In the genomic region with DNA sequence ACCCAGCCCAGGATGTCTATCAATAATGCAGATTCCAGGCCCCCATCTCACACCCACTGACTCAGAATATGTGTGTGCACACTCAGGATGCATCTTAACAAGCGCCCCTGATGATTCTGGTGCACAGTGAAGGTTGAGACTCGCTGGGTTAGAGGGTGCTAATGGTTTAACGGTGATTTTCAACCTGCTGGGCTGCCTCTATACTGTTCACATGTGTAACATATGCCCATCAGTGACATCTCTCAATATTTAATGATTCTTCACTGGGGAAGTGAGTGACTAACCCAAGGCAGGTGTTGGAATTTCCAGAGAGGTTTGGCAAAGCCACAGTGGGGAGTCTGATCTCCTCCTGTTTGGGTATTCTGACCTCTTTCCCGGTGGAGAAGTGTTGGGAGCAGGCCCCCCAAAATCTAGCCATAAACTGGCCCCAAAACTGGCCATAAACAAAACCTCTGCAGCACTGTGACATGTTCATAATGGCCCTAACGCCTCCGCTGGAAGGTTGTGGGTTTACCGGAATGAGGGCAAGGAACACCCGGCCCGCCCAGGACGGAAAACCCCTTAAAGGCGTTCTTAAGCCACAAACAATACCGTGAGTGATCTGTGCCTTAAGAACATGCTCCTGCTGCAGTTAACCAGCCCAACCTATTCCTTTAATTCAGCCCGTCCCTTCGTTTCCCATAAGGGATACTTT, we compare ENCODE assay signal across 19 cellular contexts. TPM values are rescaled to one million over a fixed set of nuclear protein-coding genes. Genes with fewer than 3 reads are reported as not detected.
DNase-seq lines count a peak whose midpoint lies in the region; ATAC-seq and TF ChIP-seq lines count a peak whose summit lies in the region.
"Had no signal": no experiment of that assay in that cellular context is flagged by ENCODE, and none has a peak within 500 bp of the region (broad histone marks: within the 10 kb centered on the region; RNA-seq: fewer than 3 reads in every experiment).

No MANE protein-coding gene starts in this region.

- H3K9me3 ChIP-seq in CD4-positive, alpha-beta T cell (ENCODE audit: control insufficient read depth, low read length): no peaks in the 10 kb centered on the region
- H3K9me3 ChIP-seq: HAP-1, right lobe of liver had no signal

- peaks cover 6% of the 10 kb centered on the region for H3K4me1 Mint-ChIP-seq in activated naive CD4-positive, alpha-beta T cell treated with anti-CD3 and anti-CD28 coated beads for 36 hours (ENCODE audit: low read depth)
- H3K4me1 Mint-ChIP-seq in activated T-cell treated with anti-CD3 and anti-CD28 coated beads, Interleukin-2, amount 50 U/mL, for 4 hours (ENCODE audit: low read depth): peaks cover 22% of the 10 kb centered on the region
- H3K4me1 Mint-ChIP-seq in CD4-positive, alpha-beta T cell (ENCODE audit: low read depth): no peaks in the 10 kb centered on the region

- TF ChIP-seq CTCF in CD4-positive, alpha-beta T cell (IDR thresholded peaks at IDR 0.05): no peak
- no peak for TF ChIP-seq CTCF in GM10248 (IDR thresholded peaks at IDR 0.05; ENCODE audit: control extremely low read depth, extremely low read depth, low read depth, missing control alignments)

- no peak overlapping the region for H3K27ac ChIP-seq in epithelial cell of prostate
- H3K27ac ChIP-seq in CD4-positive, alpha-beta T cell (ENCODE audit: low read depth, low read length): no peak overlapping the region
- H3K27ac ChIP-seq: right lobe of liver had no signal

- H3K4me3 Mint-ChIP-seq in activated naive CD4-positive, alpha-beta T cell treated with anti-CD3 and anti-CD28 coated beads for 36 hours: peak overlapping the region; percentile 33
- peak overlapping the region; percentile 39 for H3K4me3 Mint-ChIP-seq in activated T-cell treated with anti-CD3 and anti-CD28 coated beads, Interleukin-2, amount 50 U/mL, for 4 hours
- H3K4me3 Mint-ChIP-seq in CD4-positive, alpha-beta T cell: no peak overlapping the region
- H3K4me3 Mint-ChIP-seq: activated B cell treated with CpG ODN at 0.5 μM for 24 hours had no signal

- peak in 1 of 2 donors; percentile 16 for ATAC-seq in activated T-cell treated with anti-CD3 and anti-CD28 coated beads, Interleukin-2, amount 50 U/mL, for 4 hours
- no peak for ATAC-seq in CD4-positive, alpha-beta T cell (ENCODE audit: poor library complexity)
- ATAC-seq: right lobe of liver had no signal

- H3K27me3 Mint-ChIP-seq in activated naive CD4-positive, alpha-beta T cell treated with anti-CD3 and anti-CD28 coated beads for 36 hours (ENCODE audit: low read depth): peaks cover 20% of the 10 kb centered on the region
- H3K27me3 Mint-ChIP-seq in activated T-cell treated with anti-CD3 and anti-CD28 coated beads, Interleukin-2, amount 50 U/mL, for 4 hours (ENCODE audit: low read depth): peaks cover 35% of the 10 kb centered on the region
- H3K27me3 Mint-ChIP-seq in CD4-positive, alpha-beta T cell: peaks cover 53% of the 10 kb centered on the region

- CTCF ChIA-PET in activated naive CD4-positive, alpha-beta T cell treated with anti-CD3 and anti-CD28 coated beads for 36 hours (lab: Charles Lee): no interaction called here
- CTCF ChIA-PET in CD4-positive, alpha-beta T cell (lab: Charles Lee): no interaction called here
- CTCF ChIA-PET in GM10248 (lab: Yijun Ruan, JAX): no interaction called here

- DNase-seq in activated naive CD4-positive, alpha-beta T cell treated with anti-CD3 and anti-CD28 coated beads for 36 hours: peak; percentile 55
- DNase-seq in activated naive CD4-positive, alpha-beta T cell (lab: John Stamatoyannopoulos, UW): no peak
- DNase-seq in activated T-cell treated with anti-CD3 and anti-CD28 coated beads, Interleukin-2, amount 50 U/mL, for 4 hours: no peak
- DNase-seq in epithelial cell of prostate (ENCODE audit: low read depth, low spot score) (peak; percentile 14), GM10248 (ENCODE audit: extremely low spot score) (no peak), NCI-H1092 (lab: John Stamatoyannopoulos, UW) (no peak)
- DNase-seq in stimulated activated CD8-positive, alpha-beta memory T cell treated with anti-CD3 and anti-CD28 coated beads, Interleukin-15, amount 100 ng/mL, for 48 hours (ENCODE audit: low read depth in 2 of 2): peak; percentile 17 to 19
- DNase-seq in CD4-positive, alpha-beta T cell: no peak
- DNase-seq: activated B cell treated with CpG ODN at 0.5 μM for 24 hours, activated gamma-delta T cell treated with Interleukin-2 at 50 U/mL for 16 hours, hypothalamus, NCI-H2029 treated with DMSO at 0.1 percent for 48 hours, NCI-H774, right lobe of liver, SW 1271 had no signal

- POLR2A ChIA-PET in CD4-positive, alpha-beta T cell (lab: Charles Lee): no interaction called here
- POLR2A ChIA-PET in GM10248 (lab: Yijun Ruan, JAX): no interaction called here

- H3K36me3 Mint-ChIP-seq in activated naive CD4-positive, alpha-beta T cell treated with anti-CD3 and anti-CD28 coated beads for 36 hours (ENCODE audit: low read depth): no peaks in the 10 kb centered on the region
- H3K36me3 Mint-ChIP-seq in activated T-cell treated with anti-CD3 and anti-CD28 coated beads, Interleukin-2, amount 50 U/mL, for 4 hours (ENCODE audit: insufficient read depth): no peaks in the 10 kb centered on the region
- H3K36me3 Mint-ChIP-seq in CD4-positive, alpha-beta T cell (ENCODE audit: low read depth): no peaks in the 10 kb centered on the region

- no peaks in the 10 kb centered on the region for H3K9me3 Mint-ChIP-seq in activated naive CD4-positive, alpha-beta T cell treated with anti-CD3 and anti-CD28 coated beads for 36 hours
- no peaks in the 10 kb centered on the region for H3K9me3 Mint-ChIP-seq in activated T-cell treated with anti-CD3 and anti-CD28 coated beads, Interleukin-2, amount 50 U/mL, for 4 hours
- no peaks in the 10 kb centered on the region for H3K9me3 Mint-ChIP-seq in CD4-positive, alpha-beta T cell
- H3K9me3 Mint-ChIP-seq: activated B cell treated with CpG ODN at 0.5 μM for 24 hours had no signal

- intact Hi-C loops in activated naive CD4-positive, alpha-beta T cell treated with anti-CD3 and anti-CD28 coated beads for 36 hours (cut with micrococcal nuclease): no loop called here
- intact Hi-C loops in CD4-positive, alpha-beta T cell (cut with DNase I, micrococcal nuclease): no loop called here

- H3K27me3 ChIP-seq in CD4-positive, alpha-beta T cell (ENCODE audit: control insufficient read depth, insufficient read depth, low read length): peaks cover 29% of the 10 kb centered on the region
- H3K27me3 ChIP-seq: right lobe of liver had no signal

- H3K27ac Mint-ChIP-seq in activated naive CD4-positive, alpha-beta T cell treated with anti-CD3 and anti-CD28 coated beads for 36 hours: no peak overlapping the region
- no peak overlapping the region for H3K27ac Mint-ChIP-seq in CD4-positive, alpha-beta T cell
- H3K27ac Mint-ChIP-seq: activated B cell treated with CpG ODN at 0.5 μM for 24 hours had no signal

RNA-seq across cellular contexts. Expression of a gene that starts 4.1 kb away (rescaled TPM):
- under 1 TPM in 1 of 2 experiments, not detected in 1; 0.14 TPM for total RNA-seq in activated naive CD4-positive, alpha-beta T cell treated with anti-CD3 and anti-CD28 coated beads for 36 hours
- under 1 TPM in 2 of 3 donors, not detected in 1; 0.13 to 0.30 TPM for total RNA-seq in activated T-cell treated with anti-CD3 and anti-CD28 coated beads, Interleukin-2, amount 50 U/mL, for 4 hours
- total RNA-seq in CD4-positive, alpha-beta T cell: under 1 TPM; 0.08 to 0.34 TPM
- total RNA-seq: activated B cell treated with CpG ODN at 0.5 μM for 24 hours had no signal

RNA-seq across cellular contexts. Expression of a gene that starts 48.2 kb away (rescaled TPM):
- not detected for total RNA-seq in activated naive CD4-positive, alpha-beta T cell treated with anti-CD3 and anti-CD28 coated beads for 36 hours
- total RNA-seq in activated T-cell treated with anti-CD3 and anti-CD28 coated beads, Interleukin-2, amount 50 U/mL, for 4 hours: not detected
- not detected for total RNA-seq in CD4-positive, alpha-beta T cell
- total RNA-seq: activated B cell treated with CpG ODN at 0.5 μM for 24 hours, mucosa of gallbladder, omental fat pad, right lobe of liver, subcutaneous adipose tissue had no signal

Comparison
In these comparisons a context has a peak if more than half of its experiments do, and no peak if none do; other contexts are left out.
1. DNase-seq: peak in activated naive CD4-positive, alpha-beta T cell treated with anti-CD3 and anti-CD28 coated beads for 36 hours (single experiment), epithelial cell of prostate (single experiment) and stimulated activated CD8-positive, alpha-beta memory T cell treated with anti-CD3 and anti-CD28 coated beads, Interleukin-15, amount 100 ng/mL, for 48 hours (2 of 2); none in activated naive CD4-positive, alpha-beta T cell (0 of 4), activated T-cell treated with anti-CD3 and anti-CD28 coated beads, Interleukin-2, amount 50 U/mL, for 4 hours (single experiment), CD4-positive, alpha-beta T cell (0 of 10), GM10248 (single experiment) and NCI-H1092 (single experiment).